23 cellular contexts compared by ENCODE assay signal in the genomic region with DNA sequence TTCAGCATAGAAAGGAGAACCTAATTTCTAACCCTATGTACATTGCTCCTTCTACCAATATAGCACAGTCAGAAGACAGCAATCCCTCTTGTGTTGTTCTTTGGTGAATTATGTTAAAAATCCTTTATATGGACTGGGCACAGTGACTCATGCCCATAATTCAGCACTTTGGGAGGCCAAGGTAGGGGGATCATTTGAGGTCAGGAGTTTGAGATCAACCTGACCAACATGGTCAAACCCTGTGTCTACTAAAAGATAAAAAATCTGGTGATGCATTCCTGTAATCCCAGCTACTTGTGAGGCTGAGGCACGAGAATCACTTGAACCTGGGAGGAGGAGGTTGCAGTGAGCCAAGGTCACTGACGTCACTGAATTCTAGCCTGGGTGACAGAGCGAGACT.
"Had no signal": no experiment of that assay in that cellular context is flagged by ENCODE, and none has a peak within 500 bp of the region (broad histone marks: within the 10 kb centered on the region; RNA-seq: fewer than 3 reads in every experiment).

No MANE protein-coding gene starts in this region.

- H3K27me3 ChIP-seq: breast epithelium, gastroesophageal sphincter, heart right ventricle, suprapubic skin, transverse colon had no signal

- H3K4me3 ChIP-seq: breast epithelium, gastroesophageal sphincter, heart right ventricle, suprapubic skin, transverse colon had no signal

- H3K9me3 Mint-ChIP-seq: activated CD4-positive, alpha-beta T cell treated with anti-CD3 and anti-CD28 coated beads, Interleukin-2, amount 10 ng/mL, durations not matched to agents 24 days and 14 days; activated naive CD8-positive, alpha-beta T cell treated with anti-CD3 and anti-CD28 coated beads, Interleukin-2, amount 10 ng/mL, durations not matched to agents 7 days and 5 days; activated T-cell treated with anti-CD3 and anti-CD28 coated beads, Interleukin-2, amount 50 U/mL, for 24 hours; activated T-helper 2 cell treated with anti-CD3 and anti-CD28 coated beads, Interferon-gamma antibody, Interleukin-2, Interleukin-4, amounts not matched to agents 10 μg/mL and 5 μg/mL and 100 μg/mL, durations not matched to agents 14 hours and 24 hours and 36 hours; neural crest cell; stimulated activated naive CD8-positive, alpha-beta T cell treated with anti-CD3 and anti-CD28 coated beads, Interleukin-15, amount 100 ng/mL, for 72 hours had no signal

- ATAC-seq: activated CD8-positive, alpha-beta T cell treated with anti-CD3 and anti-CD28 coated beads, Interleukin-2, amount 10 ng/mL, durations not matched to agents 7 days and 5 days; esophagus mucosa; gastroesophageal sphincter; heart right ventricle; left ventricle myocardium superior; right cardiac atrium; stimulated activated naive CD8-positive, alpha-beta T cell treated with anti-CD3 and anti-CD28 coated beads, Interleukin-15, amount 100 ng/mL, for 72 hours had no signal

- H3K9me3 ChIP-seq: breast epithelium, gastroesophageal sphincter, suprapubic skin, transverse colon had no signal

- H3K4me1 Mint-ChIP-seq: activated CD4-positive, alpha-beta T cell treated with anti-CD3 and anti-CD28 coated beads, Interleukin-2, amount 10 ng/mL, durations not matched to agents 24 days and 14 days; activated naive CD8-positive, alpha-beta T cell treated with anti-CD3 and anti-CD28 coated beads, Interleukin-2, amount 10 ng/mL, durations not matched to agents 7 days and 5 days; neural crest cell; stimulated activated naive CD8-positive, alpha-beta T cell treated with anti-CD3 and anti-CD28 coated beads, Interleukin-15, amount 100 ng/mL, for 72 hours had no signal

- DNase-seq: activated CD4-positive, alpha-beta T cell treated with anti-CD3 and anti-CD28 coated beads, Interleukin-2, amount 10 ng/mL, durations not matched to agents 24 days and 14 days; activated CD8-positive, alpha-beta T cell treated with anti-CD3 and anti-CD28 coated beads, Interleukin-2, amount 10 ng/mL, durations not matched to agents 7 days and 5 days; activated naive CD4-positive, alpha-beta T cell treated with Interleukin-2 at 50 U/mL for 16 hours; activated naive CD8-positive, alpha-beta T cell treated with anti-CD3 and anti-CD28 coated beads, Interleukin-2, amount 10 ng/mL, durations not matched to agents 7 days and 5 days; activated T-cell treated with anti-CD3 and anti-CD28 coated beads, Interleukin-2, amount 50 U/mL, for 24 hours; cerebellar nuclear complex; effector CD4-positive, alpha-beta T cell; heart right ventricle; left ventricle myocardium superior; right cardiac atrium; small intestine; stimulated activated CD4-positive, alpha-beta T cell treated with anti-CD3 and anti-CD28 coated beads, Interleukin-15, amount 100 ng/mL, for 24 hours; stimulated activated CD4-positive, alpha-beta T cell treated with anti-CD3 and anti-CD28 coated beads, Interleukin-2, amount 100 ng/mL, for 48 hours; stimulated activated naive CD8-positive, alpha-beta T cell treated with anti-CD3 and anti-CD28 coated beads, Interleukin-15, amount 100 ng/mL, for 72 hours; T1000; transverse colon had no signal

- H3K27ac Mint-ChIP-seq: activated CD4-positive, alpha-beta T cell treated with anti-CD3 and anti-CD28 coated beads, Interleukin-2, amount 10 ng/mL, durations not matched to agents 24 days and 14 days; activated CD8-positive, alpha-beta T cell treated with anti-CD3 and anti-CD28 coated beads, Interleukin-2, amount 10 ng/mL, durations not matched to agents 7 days and 5 days; activated naive CD8-positive, alpha-beta T cell treated with anti-CD3 and anti-CD28 coated beads, Interleukin-2, amount 10 ng/mL, durations not matched to agents 7 days and 5 days; activated T-cell treated with anti-CD3 and anti-CD28 coated beads, Interleukin-2, amount 50 U/mL, for 24 hours; activated T-helper 2 cell treated with anti-CD3 and anti-CD28 coated beads, Interferon-gamma antibody, Interleukin-2, Interleukin-4, amounts not matched to agents 10 μg/mL and 5 μg/mL and 100 μg/mL, durations not matched to agents 14 hours and 24 hours and 36 hours; progenitor cell of endocrine pancreas; stimulated activated naive CD8-positive, alpha-beta T cell treated with anti-CD3 and anti-CD28 coated beads, Interleukin-15, amount 100 ng/mL, for 72 hours had no signal

- H3K4me3 Mint-ChIP-seq: activated CD4-positive, alpha-beta T cell treated with anti-CD3 and anti-CD28 coated beads, Interleukin-2, amount 10 ng/mL, durations not matched to agents 24 days and 14 days; activated CD8-positive, alpha-beta T cell treated with anti-CD3 and anti-CD28 coated beads, Interleukin-2, amount 10 ng/mL, durations not matched to agents 7 days and 5 days; activated naive CD8-positive, alpha-beta T cell treated with anti-CD3 and anti-CD28 coated beads, Interleukin-2, amount 10 ng/mL, durations not matched to agents 7 days and 5 days; activated T-cell treated with anti-CD3 and anti-CD28 coated beads, Interleukin-2, amount 50 U/mL, for 24 hours; neural crest cell; stimulated activated naive CD8-positive, alpha-beta T cell treated with anti-CD3 and anti-CD28 coated beads, Interleukin-15, amount 100 ng/mL, for 72 hours had no signal

- H3K36me3 Mint-ChIP-seq: activated naive CD8-positive, alpha-beta T cell treated with anti-CD3 and anti-CD28 coated beads, Interleukin-2, amount 10 ng/mL, durations not matched to agents 7 days and 5 days had no signal

- H3K27me3 Mint-ChIP-seq: activated CD4-positive, alpha-beta T cell treated with anti-CD3 and anti-CD28 coated beads, Interleukin-2, amount 10 ng/mL, durations not matched to agents 24 days and 14 days; activated naive CD8-positive, alpha-beta T cell treated with anti-CD3 and anti-CD28 coated beads, Interleukin-2, amount 10 ng/mL, durations not matched to agents 7 days and 5 days; activated T-cell treated with anti-CD3 and anti-CD28 coated beads, Interleukin-2, amount 50 U/mL, for 24 hours; progenitor cell of endocrine pancreas had no signal

- H3K27ac ChIP-seq: breast epithelium, gastroesophageal sphincter, heart right ventricle, suprapubic skin, transverse colon had no signal

- H3K36me3 ChIP-seq: breast epithelium, gastroesophageal sphincter, heart right ventricle, suprapubic skin, transverse colon had no signal

- H3K4me1 ChIP-seq: breast epithelium, heart right ventricle, suprapubic skin, transverse colon had no signal
